Comparison of ENCODE assay signal across 1 cellular context in genomic region chr22:32512267-32512982, GRCh38.
TF ChIP-seq lines count a peak whose summit lies in the region.

No MANE protein-coding gene starts in this region.

TF ChIP-seq in HepG2, 621 proteins besides CTCF, POLR2A, EP300 and RAD21 (continued from another document and continues in another):
- TF ChIP-seq ZBTB39 (CRISPR knock-in tag; IDR thresholded peaks at IDR 0.05): no peak
- no peak for TF ChIP-seq LRRFIP1 (CRISPR knock-in tag; conservative IDR thresholded peaks at IDR 0.05)
- TF ChIP-seq ISX (CRISPR knock-in tag; conservative IDR thresholded peaks at IDR 0.05): no peak
- TF ChIP-seq ARID5B (CRISPR knock-in tag; IDR thresholded peaks at IDR 0.05): peak; percentile 91
- TF ChIP-seq MYC (CRISPR knock-in tag; IDR thresholded peaks at IDR 0.05; ENCODE audit: borderline replicate concordance): no peak
- peak; percentile 89 for TF ChIP-seq ZBTB34 (CRISPR knock-in tag; IDR thresholded peaks at IDR 0.05)
- TF ChIP-seq ZBTB26 (CRISPR knock-in tag; IDR thresholded peaks at IDR 0.05; ENCODE audit: borderline replicate concordance): no peak
- no peak for TF ChIP-seq ZNF740 (CRISPR knock-in tag; IDR thresholded peaks at IDR 0.05)
- no peak for TF ChIP-seq NR0B2 (CRISPR knock-in tag; IDR thresholded peaks at IDR 0.05)
- TF ChIP-seq GATA4 (IDR thresholded peaks at IDR 0.05; ENCODE audit: borderline replicate concordance, low read depth): no peak; the same call in 1 of the 2 replicates
- peak; percentile 68 for TF ChIP-seq FOSL2 (CRISPR knock-in tag; IDR thresholded peaks at IDR 0.05)
- no peak for TF ChIP-seq SIX4 (CRISPR knock-in tag; IDR thresholded peaks at IDR 0.05)
- TF ChIP-seq ZBTB42 (CRISPR knock-in tag; IDR thresholded peaks at IDR 0.05): no peak
- no peak for TF ChIP-seq NR1H2 (CRISPR knock-in tag; IDR thresholded peaks at IDR 0.05; ENCODE audit: borderline replicate concordance, low read depth)
- TF ChIP-seq USF2 (IDR thresholded peaks at IDR 0.05; ENCODE audit: low read depth, low read length): no peak
- peak; percentile 26; the same call in 1 of the 2 replicates for TF ChIP-seq USF2 (CRISPR knock-in tag; IDR thresholded peaks at IDR 0.05; ENCODE audit: borderline replicate concordance)
- TF ChIP-seq ZNF713 (CRISPR knock-in tag; IDR thresholded peaks at IDR 0.05): no peak
- TF ChIP-seq DBP (CRISPR knock-in tag; IDR thresholded peaks at IDR 0.05; ENCODE audit: not compliant biosample characterization): no peak
- TF ChIP-seq MZF1 (CRISPR knock-in tag; IDR thresholded peaks at IDR 0.05; ENCODE audit: borderline replicate concordance): no peak
- no peak for TF ChIP-seq TSC22D2 (CRISPR knock-in tag; IDR thresholded peaks at IDR 0.05; ENCODE audit: borderline replicate concordance)
- no peak for TF ChIP-seq ZNF260 (CRISPR knock-in tag; IDR thresholded peaks at IDR 0.05; ENCODE audit: borderline replicate concordance, low read depth)
- TF ChIP-seq ZNF280B (CRISPR knock-in tag; IDR thresholded peaks at IDR 0.05; ENCODE audit: borderline replicate concordance): no peak
- peak; percentile 90 for TF ChIP-seq MED1 (CRISPR knock-in tag; IDR thresholded peaks at IDR 0.05)
- TF ChIP-seq ZNF44 (CRISPR knock-in tag; IDR thresholded peaks at IDR 0.05): no peak
- peak; percentile 65; the same call in 1 of the 2 replicates for TF ChIP-seq ZNF205 (CRISPR knock-in tag; IDR thresholded peaks at IDR 0.05)
- TF ChIP-seq ZIK1 (CRISPR knock-in tag; IDR thresholded peaks at IDR 0.05; ENCODE audit: borderline replicate concordance, low read depth): no peak
- TF ChIP-seq NRL (CRISPR knock-in tag; IDR thresholded peaks at IDR 0.05; ENCODE audit: borderline replicate concordance): no peak
- no peak for TF ChIP-seq PBX3 (CRISPR knock-in tag; IDR thresholded peaks at IDR 0.05; ENCODE audit: borderline replicate concordance)
- no peak for TF ChIP-seq ZNF451 (CRISPR knock-in tag; IDR thresholded peaks at IDR 0.05)
- no peak for TF ChIP-seq HCFC1 (IDR thresholded peaks at IDR 0.05; ENCODE audit: low read depth, low read length)
